19 cellular contexts compared by ENCODE assay signal in the genomic region with DNA sequence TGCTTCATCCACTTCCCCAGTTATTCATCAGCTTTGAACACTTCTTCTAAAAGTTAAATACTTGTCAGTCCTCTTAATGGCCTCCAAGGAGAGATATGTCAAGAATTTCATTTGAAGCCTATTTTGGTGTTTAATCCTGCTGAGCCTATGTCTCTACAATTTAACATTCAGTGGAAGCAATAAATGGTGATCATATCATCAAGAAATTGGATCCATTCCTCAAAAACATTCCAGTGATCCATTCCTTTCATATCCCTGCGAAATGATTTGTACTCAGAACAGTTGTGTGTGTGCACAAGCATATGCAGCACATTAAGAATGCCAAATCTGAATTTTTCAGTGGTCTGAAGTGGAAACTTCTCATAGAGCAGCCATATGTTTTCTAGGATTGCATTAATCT.
DNase-seq lines count a peak whose midpoint lies in the region; ATAC-seq and TF ChIP-seq lines count a peak whose summit lies in the region.
"Had no signal": no experiment of that assay in that cellular context is flagged by ENCODE, and none has a peak within 500 bp of the region (broad histone marks: within the 10 kb centered on the region; RNA-seq: fewer than 3 reads in every experiment).

No MANE protein-coding gene starts in this region.

- peaks cover 7% of the 10 kb centered on the region for H3K4me1 Mint-ChIP-seq in HFFc6 (ENCODE audit: low read depth)
- H3K4me1 Mint-ChIP-seq: CD8-positive, alpha-beta memory T cell had no signal

- H4K5ac ChIP-seq in mesendoderm (ENCODE audit: low read length), result no peak overlapping the region

- no peak overlapping the region for H2AK5ac ChIP-seq in mesendoderm (ENCODE audit: low read length)

- TF ChIP-seq CTCF in HFFc6 (IDR thresholded peaks at IDR 0.05), result no peak
- TF ChIP-seq CTCF in choroid plexus epithelial cell (conservative IDR thresholded peaks at IDR 0.05; ENCODE audit: low read depth, low read length), result no peak

- H3K18ac ChIP-seq in mesendoderm (ENCODE audit: low read length), result no peak overlapping the region

- H3K56ac ChIP-seq in mesendoderm (ENCODE audit: low read length), result no peak overlapping the region

- H2BK5ac ChIP-seq in mesendoderm (ENCODE audit: low read length), result no peak overlapping the region

- no peak for ATAC-seq in Right ventricle myocardium superior (ENCODE audit: poor library complexity)

- H3K4me1 ChIP-seq in mesendoderm (ENCODE audit: control insufficient read depth, low read depth, low read length), result no peaks in the 10 kb centered on the region
- H3K4me1 ChIP-seq: BLaER1 treated with 17β-estradiol and CSF1 and Interleukin-3, amounts not matched to agents 10 nM and 100 nM; HAP-1; Peyer's patch had no signal

- no peak overlapping the region for H4K8ac ChIP-seq in mesendoderm (ENCODE audit: low read depth, low read length)

- no peak overlapping the region for H2BK15ac ChIP-seq in mesendoderm (replicated peaks; ENCODE audit: low read depth)

- no peak overlapping the region for H3K23ac ChIP-seq in mesendoderm (ENCODE audit: low read length)

- H3K4ac ChIP-seq in mesendoderm (ENCODE audit: low read depth, low read length), result no peak overlapping the region

- no peaks in the 10 kb centered on the region for H3K79me1 ChIP-seq in mesendoderm (ENCODE audit: low read length)

- no peak overlapping the region for H3K4me2 ChIP-seq in mesendoderm (ENCODE audit: low read length)
- H3K4me2 ChIP-seq: BLaER1 treated with 17β-estradiol and CSF1 and Interleukin-3, amounts not matched to agents 10 nM and 100 nM had no signal

- DNase-seq in AG08395 (ENCODE audit: low spot score) (peak; percentile 13), HFFc6 (peak; percentile 2), choroid plexus epithelial cell (ENCODE audit: low read depth) (peak; percentile 12), iris pigment epithelial cell (ENCODE audit: low read depth) (peak; percentile 2), mesendoderm (no peak), cerebellar cortex (ENCODE audit: low spot score) (no peak), HT-29 (ENCODE audit: low spot score) (no peak), Right ventricle myocardium superior (no peak)
- DNase-seq: 8988T; CD8-positive, alpha-beta memory T cell; Kasumi-1; MM.1S; NCI-H1092; NCI-H1436 treated with DMSO at 0.1 percent for 48 hours; NCI-H2029; NCI-H2171; Peyer's patch had no signal

- H3K4me3 Mint-ChIP-seq in HFFc6, result no peak overlapping the region
- H3K4me3 Mint-ChIP-seq: CD8-positive, alpha-beta memory T cell had no signal

- no peak overlapping the region for H3K27ac ChIP-seq in mesendoderm (ENCODE audit: low read depth, low read length)
- H3K27ac ChIP-seq: BLaER1 treated with 17β-estradiol and CSF1 and Interleukin-3, amounts not matched to agents 10 nM and 100 nM; Peyer's patch had no signal

- H3K79me2 ChIP-seq in mesendoderm (ENCODE audit: control insufficient read depth, insufficient read depth, low read length), result no peaks in the 10 kb centered on the region

- H3K4me3 ChIP-seq in choroid plexus epithelial cell (ENCODE audit: low read depth, low read length) (no peak overlapping the region), mesendoderm (ENCODE audit: low read length) (no peak overlapping the region)
- H3K4me3 ChIP-seq: BLaER1 treated with 17β-estradiol and CSF1 and Interleukin-3, amounts not matched to agents 10 nM and 100 nM; HAP-1; Peyer's patch had no signal

- no peaks in the 10 kb centered on the region for H3K36me3 ChIP-seq in mesendoderm (ENCODE audit: control insufficient read depth, insufficient read depth, low read length)
- H3K36me3 ChIP-seq: BLaER1 treated with 17β-estradiol and CSF1 and Interleukin-3, amounts not matched to agents 10 nM and 100 nM; HAP-1; Peyer's patch had no signal

- H3K27me3 ChIP-seq in mesendoderm (ENCODE audit: insufficient read depth, low read length, poor library complexity), result no peaks in the 10 kb centered on the region
- H3K27me3 ChIP-seq: BLaER1 treated with 17β-estradiol and CSF1 and Interleukin-3, amounts not matched to agents 10 nM and 100 nM; Peyer's patch had no signal

- no peaks in the 10 kb centered on the region for H3K9me3 Mint-ChIP-seq in HFFc6

- no peak overlapping the region for H3K27ac Mint-ChIP-seq in HFFc6
- H3K27ac Mint-ChIP-seq: CD8-positive, alpha-beta memory T cell had no signal

- no peaks in the 10 kb centered on the region for H3K36me3 Mint-ChIP-seq in HFFc6 (ENCODE audit: low read depth)
- H3K36me3 Mint-ChIP-seq: CD8-positive, alpha-beta memory T cell had no signal

- H3K27me3 Mint-ChIP-seq in HFFc6 (ENCODE audit: insufficient read depth), result no peaks in the 10 kb centered on the region; the same call in 1 of the 2 replicates
- H3K27me3 Mint-ChIP-seq: CD8-positive, alpha-beta memory T cell had no signal

- intact Hi-C loops in Right ventricle myocardium superior (cut with DNase I), result no loop called here

- H3K9ac ChIP-seq in mesendoderm (ENCODE audit: low read length), result no peak overlapping the region
- H3K9ac ChIP-seq: BLaER1 treated with 17β-estradiol and CSF1 and Interleukin-3, amounts not matched to agents 10 nM and 100 nM had no signal

- H2BK120ac ChIP-seq in mesendoderm (ENCODE audit: low read depth, low read length), result no peak overlapping the region

- no CpG with 5 or more reads among the region's 1 CpG for WGBS in mesendoderm (ENCODE audit: extremely low coverage, insufficient coverage, low lambda C conversion rate)

Comparison
In these comparisons a context has a peak if more than half of its experiments do, and no peak if none do; other contexts are left out.
1. DNase-seq: peak in AG08395 (single experiment), HFFc6 (single experiment), choroid plexus epithelial cell (single experiment) and iris pigment epithelial cell (single experiment); none in mesendoderm (single experiment), cerebellar cortex (single experiment), HT-29 (single experiment) and Right ventricle myocardium superior (single experiment).